12 cellular contexts compared by ENCODE assay signal in the genomic region with DNA sequence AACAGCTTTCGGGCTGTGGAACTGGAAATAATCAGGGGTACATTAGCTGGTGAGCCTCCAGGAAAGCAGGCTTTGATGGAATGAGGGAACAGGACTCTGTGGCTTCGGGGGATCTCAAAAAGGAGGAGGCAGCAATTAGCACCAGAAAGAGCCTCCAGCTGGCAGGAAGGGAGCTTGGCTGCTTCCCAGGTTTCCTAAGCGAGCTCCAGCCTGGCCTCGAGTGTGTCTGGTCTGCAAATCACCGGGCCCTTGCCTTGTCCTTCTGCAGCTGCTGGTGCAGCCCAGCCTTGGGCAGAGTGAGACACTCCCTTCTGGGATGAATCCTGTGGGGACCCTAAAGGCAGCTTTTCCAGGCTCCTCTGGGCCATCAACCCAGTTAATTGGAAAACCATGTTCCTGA. TPM values are rescaled to one million over a fixed set of nuclear protein-coding genes. Genes with fewer than 3 reads are reported as not detected.
DNase-seq lines count a peak whose midpoint lies in the region; ATAC-seq and TF ChIP-seq lines count a peak whose summit lies in the region.
"Had no signal": no experiment of that assay in that cellular context is flagged by ENCODE, and none has a peak within 500 bp of the region (broad histone marks: within the 10 kb centered on the region; RNA-seq: fewer than 3 reads in every experiment).

No MANE protein-coding gene starts in this region.

- TF ChIP-seq POLR2A in erythroblast (IDR thresholded peaks at IDR 0.05; ENCODE audit: low read length) = no peak

- intact Hi-C loops in left lung (cut with DNase I) = loop anchor here in 1 of 2 donors (10.0 kb wide), 2 partner anchors 398 to 938 kb away; no protein-coding TSS in a partner anchor

- H3K4me3 ChIP-seq in cardiac fibroblast (replicated peaks in 1 of 2; ENCODE audit: low read depth in 2 of 2, low read length in 2 of 2) (no peak overlapping the region), left lung (no peak overlapping the region)
- H3K4me3 ChIP-seq: stomach had no signal

- H3K27ac ChIP-seq in left lung = no peak overlapping the region
- H3K27ac ChIP-seq: stomach had no signal

- no peaks in the 10 kb centered on the region for H3K4me1 ChIP-seq in left lung
- H3K4me1 ChIP-seq: stomach had no signal

- H3K36me3 ChIP-seq in left lung = no peaks in the 10 kb centered on the region
- H3K36me3 ChIP-seq: stomach had no signal

- TF ChIP-seq CTCF in cardiac fibroblast (IDR thresholded peaks at IDR 0.05; ENCODE audit: low read depth, low read length) (no peak), left lung (IDR thresholded peaks at IDR 0.05) (no peak)

- peak; percentile 11 for ATAC-seq in left lung
- no peak for ATAC-seq in HG02870 (IDR thresholded peaks at IDR 0.05; ENCODE audit: unreplicated experiment)
- no peak for ATAC-seq in HG03159 (IDR thresholded peaks at IDR 0.05; ENCODE audit: unreplicated experiment)
- ATAC-seq: activated CD8-positive, alpha-beta T cell treated with anti-CD3 and anti-CD28 coated beads, Interleukin-2, amount 10 ng/mL, durations not matched to agents 7 days and 5 days; CD8-positive, alpha-beta T cell had no signal

- H3K27me3 ChIP-seq in left lung = no peaks in the 10 kb centered on the region
- H3K27me3 ChIP-seq: stomach had no signal

- DNase-seq in DMS 273 treated with DMSO at 0.1 percent for 48 hours (lab: John Stamatoyannopoulos, UW) (peak; percentile 62), NCI-H1092 (lab: John Stamatoyannopoulos, UW) (peak; percentile 71), cardiac fibroblast (ENCODE audit: low read depth in 2 of 2) (peak; percentile 18 to 39), left lung (no peak), erythroblast (lab: John Stamatoyannopoulos, UW) (no peak)
- DNase-seq in stimulated activated CD4-positive, alpha-beta T cell treated with anti-CD3 and anti-CD28 coated beads, Interleukin-4, amount 100 ng/mL, for 4 hours = no peak
- DNase-seq: activated CD8-positive, alpha-beta T cell treated with anti-CD3 and anti-CD28 coated beads, Interleukin-2, amount 10 ng/mL, durations not matched to agents 7 days and 5 days; CD8-positive, alpha-beta T cell; stimulated activated CD4-positive, alpha-beta T cell treated with anti-CD3 and anti-CD28 coated beads, Interleukin-1b, Interleukin-23, amount 100 ng/mL, for 48 hours; stomach had no signal

- H3K9me3 ChIP-seq in left lung = no peaks in the 10 kb centered on the region

RNA-seq across cellular contexts. Expression of gene PDHA1, which starts 10.7 kb away (rescaled TPM):
- total RNA-seq in left lung = 100 to 1,000 TPM; 120 to 141 TPM

Comparison
In these comparisons a context has a peak if more than half of its experiments do, and no peak if none do; other contexts are left out.
1. DNase-seq: peak in DMS 273 treated with DMSO at 0.1 percent for 48 hours (single experiment), NCI-H1092 (single experiment) and cardiac fibroblast (2 of 2); none in left lung (0 of 2), erythroblast (0 of 2) and stimulated activated CD4-positive, alpha-beta T cell treated with anti-CD3 and anti-CD28 coated beads, Interleukin-4, amount 100 ng/mL, for 4 hours (0 of 2).